Comparison of ENCODE assay signal across 25 cellular contexts in genomic region chr22:41127447-41127846, GRCh38. TPM values are rescaled to one million over a fixed set of nuclear protein-coding genes. Genes with fewer than 3 reads are reported as not detected.
DNase-seq lines count a peak whose midpoint lies in the region; ATAC-seq and TF ChIP-seq lines count a peak whose summit lies in the region.
"Had no signal": no experiment of that assay in that cellular context is flagged by ENCODE, and none has a peak within 500 bp of the region (broad histone marks: within the 10 kb centered on the region; RNA-seq: fewer than 3 reads in every experiment).

No MANE protein-coding gene starts in this region.

- H3K36me3 ChIP-seq in right atrium auricular region = peaks cover 70% of the 10 kb centered on the region

- intact Hi-C loops in Right ventricle myocardium superior (cut with DNase I) = loop anchor here (10.0 kb wide), 1 partner anchor 203 kb away; no protein-coding TSS in a partner anchor

- H3K4me3 ChIP-seq in right atrium auricular region = no peak overlapping the region
- H3K4me3 ChIP-seq: pancreas, SJSA1 had no signal

- H3K4me1 ChIP-seq in right atrium auricular region = no peaks in the 10 kb centered on the region
- H3K4me1 ChIP-seq: pancreas, SJSA1 had no signal

- no peak for TF ChIP-seq CTCF in right atrium auricular region (IDR thresholded peaks at IDR 0.05)

- H3K4me1 Mint-ChIP-seq in T-helper 17 cell = peaks cover 15% of the 10 kb centered on the region
- peaks cover 9% of the 10 kb centered on the region for H3K4me1 Mint-ChIP-seq in stimulated activated naive CD8-positive, alpha-beta T cell treated with anti-CD3 and anti-CD28 coated beads, Interleukin-15, amount 100 ng/mL, for 72 hours
- H3K4me1 Mint-ChIP-seq: mesothelial cell of epicardium had no signal

- DNase-seq in Right ventricle myocardium superior (peak; percentile 58), right atrium auricular region (ENCODE audit: low spot score) (no peak), T-helper 17 cell (no peak), left lobe of liver (ENCODE audit: low spot score) (no peak), NCI-H146 (lab: John Stamatoyannopoulos, UW) (no peak), hippocampal formation (lab: John Stamatoyannopoulos, UW) (no peak)
- no peak for DNase-seq in stimulated activated naive CD8-positive, alpha-beta T cell treated with anti-CD3 and anti-CD28 coated beads, Interleukin-15, amount 100 ng/mL, for 72 hours
- DNase-seq: ACHN; activated CD4-positive, alpha-beta T cell treated with anti-CD3 and anti-CD28 coated beads, Interleukin-2, amount 50 U/mL, for 1 hour; activated CD8-positive, alpha-beta memory T cell treated with anti-CD3 and anti-CD28 coated beads, Interleukin-2, amount 50 U/mL, for 48 hours; activated gamma-delta T cell treated with Interleukin-2 at 50 U/mL for 16 hours; glutamatergic neuron; GOT3; kidney glomerular epithelial cell; MM.1S; NCI-H187 treated with DMSO at 0.1 percent for 48 hours; NCI-H82; pancreas; PC-3; WERI-Rb-1 had no signal

- ATAC-seq in Right ventricle myocardium superior (ENCODE audit: poor library complexity) (no peak), T-helper 17 cell (no peak), left lobe of liver (peak; percentile 27), GM19324 (IDR thresholded peaks at IDR 0.05; ENCODE audit: low FRiP score, unreplicated experiment) (no peak)
- no peak for ATAC-seq in stimulated activated naive CD8-positive, alpha-beta T cell treated with anti-CD3 and anti-CD28 coated beads, Interleukin-15, amount 100 ng/mL, for 72 hours
- ATAC-seq: natural killer cell treated with Interleukin-12 subunit alpha and Interleukin-12 subunit beta and Interleukin-15 and Interleukin-18, amount 100 ng/mL, for 72 hours; PC-3 had no signal

- H3K9me3 Mint-ChIP-seq in stimulated activated naive CD8-positive, alpha-beta T cell treated with anti-CD3 and anti-CD28 coated beads, Interleukin-15, amount 100 ng/mL, for 72 hours = no peaks in the 10 kb centered on the region
- H3K9me3 Mint-ChIP-seq: mesothelial cell of epicardium; natural killer cell treated with Interleukin-12 subunit alpha and Interleukin-12 subunit beta and Interleukin-15 and Interleukin-18, amount 100 ng/mL, for 72 hours had no signal

- H3K4me3 Mint-ChIP-seq in T-helper 17 cell = no peak overlapping the region
- H3K4me3 Mint-ChIP-seq in stimulated activated naive CD8-positive, alpha-beta T cell treated with anti-CD3 and anti-CD28 coated beads, Interleukin-15, amount 100 ng/mL, for 72 hours = no peak overlapping the region
- H3K4me3 Mint-ChIP-seq: mesothelial cell of epicardium; natural killer cell treated with Interleukin-12 subunit alpha and Interleukin-12 subunit beta and Interleukin-15 and Interleukin-18, amount 100 ng/mL, for 72 hours had no signal

- H3K36me3 Mint-ChIP-seq in T-helper 17 cell (ENCODE audit: low read depth) = peaks cover 2% of the 10 kb centered on the region

- no peaks in the 10 kb centered on the region for H3K9me3 ChIP-seq in right atrium auricular region
- H3K9me3 ChIP-seq in T-helper 17 cell (ENCODE audit: control insufficient read depth, low read length, poor library complexity, severe bottlenecking) = no peaks in the 10 kb centered on the region
- H3K9me3 ChIP-seq: pancreas, SJSA1 had no signal

- H3K27me3 Mint-ChIP-seq in T-helper 17 cell = no peaks in the 10 kb centered on the region
- no peaks in the 10 kb centered on the region for H3K27me3 Mint-ChIP-seq in stimulated activated naive CD8-positive, alpha-beta T cell treated with anti-CD3 and anti-CD28 coated beads, Interleukin-15, amount 100 ng/mL, for 72 hours
- H3K27me3 Mint-ChIP-seq: natural killer cell treated with Interleukin-12 subunit alpha and Interleukin-12 subunit beta and Interleukin-15 and Interleukin-18, amount 100 ng/mL, for 72 hours had no signal

- H3K27me3 ChIP-seq in right atrium auricular region = no peaks in the 10 kb centered on the region
- H3K27me3 ChIP-seq: pancreas, SJSA1 had no signal

- H3K27ac Mint-ChIP-seq in T-helper 17 cell = peak overlapping the region; percentile 83
- no peak overlapping the region for H3K27ac Mint-ChIP-seq in stimulated activated naive CD8-positive, alpha-beta T cell treated with anti-CD3 and anti-CD28 coated beads, Interleukin-15, amount 100 ng/mL, for 72 hours
- H3K27ac Mint-ChIP-seq: mesothelial cell of epicardium; natural killer cell treated with Interleukin-12 subunit alpha and Interleukin-12 subunit beta and Interleukin-15 and Interleukin-18, amount 100 ng/mL, for 72 hours had no signal

- no peak overlapping the region for H3K27ac ChIP-seq in right atrium auricular region
- H3K27ac ChIP-seq: C4-2B, pancreas, SJSA1, WERI-Rb-1 had no signal

RNA-seq across cellular contexts. Expression of gene EP300, which starts 35.1 kb away (rescaled TPM):
- total RNA-seq in Right ventricle myocardium superior (24.2 TPM), right atrium auricular region (10 to 100 TPM; 28.0 to 41.7 TPM), T-helper 17 cell (100 to 1,000 TPM; 168 to 174 TPM), left lobe of liver (24.4 TPM)
